ENCODE assay signal across 8 cellular contexts in genomic region chr12:8031872-8032241, GRCh38. TPM values are rescaled to one million over a fixed set of nuclear protein-coding genes. Genes with fewer than 3 reads are reported as not detected.
DNase-seq lines count a peak whose midpoint lies in the region; ATAC-seq and TF ChIP-seq lines count a peak whose summit lies in the region.

No MANE protein-coding gene starts in this region.

- H3K9me3 Mint-ChIP-seq in IgD-negative memory B cell: no peaks in the 10 kb centered on the region

- CTCF ChIA-PET in AG04450 (lab: Charles Lee) (interaction anchor here (0.6 to 1.2 kb wide), 3 partner anchors 14 to 48 kb away, joined by 4 to 5 read pairs (median 5); no protein-coding TSS in a partner anchor), mammary epithelial cell (lab: Charles Lee; ENCODE audit: low non-redundant PET) (no interaction called here)

- H3K27me3 Mint-ChIP-seq in IgD-negative memory B cell: no peaks in the 10 kb centered on the region

- H3K4me1 ChIP-seq in mammary epithelial cell (ENCODE audit: insufficient read depth, low read length) (peaks cover 26% of the 10 kb centered on the region), muscle layer of duodenum (ENCODE audit: control insufficient read depth in 1 of 2, insufficient read depth in 2 of 2, low read length in 2 of 2) (peaks cover 21 to 33% of the 10 kb centered on the region in 2 donors)

- POLR2A ChIA-PET in AG04450 (lab: Yijun Ruan, JAX): interaction anchor here (0.7 kb wide), 2 partner anchors 111 to 1279 kb away, joined by 3 to 11 read pairs; no protein-coding TSS in a partner anchor

- dilution Hi-C loops in mammary epithelial cell (cut with HindIII; ENCODE audit: low sequenced_read_pairs): no loop called here

- peak overlapping the region; percentile 69 for H3K9ac ChIP-seq in mammary epithelial cell (ENCODE audit: insufficient read depth, low read length)

- H3K9me3 ChIP-seq in AG04450 (ENCODE audit: control insufficient read depth, insufficient read depth, low read length) (no peaks in the 10 kb centered on the region), mammary epithelial cell (replicated peaks; ENCODE audit: insufficient read depth, low read length) (no peaks in the 10 kb centered on the region), muscle layer of duodenum (ENCODE audit: control insufficient read depth in 1 of 2, low read length in 2 of 2) (no peaks in the 10 kb centered on the region)

- H3K36me3 Mint-ChIP-seq in IgD-negative memory B cell: no peaks in the 10 kb centered on the region

- DNase-seq in AG04450 (ENCODE audit: low read depth, low spot score) (no peak), mammary epithelial cell (no peak), UCSD-AML1 (lab: John Stamatoyannopoulos, UW; ENCODE audit: unreplicated experiment) (no peak)

- H3K36me3 ChIP-seq in mammary epithelial cell (ENCODE audit: insufficient read depth, low read length): no peaks in the 10 kb centered on the region
- H3K36me3 ChIP-seq in muscle layer of duodenum (ENCODE audit: control insufficient read depth in 1 of 2, insufficient read depth in 2 of 2, low read length in 2 of 2): peaks cover 0 to 1% of the 10 kb centered on the region in 2 donors

- H3K4me2 ChIP-seq in mammary epithelial cell (ENCODE audit: insufficient read depth, low read depth, low read length): peak overlapping the region; percentile 92

- in situ Hi-C loops in mammary epithelial cell (cut with MboI; ENCODE audit: low sequenced_read_pairs in 2 of 2): no loop called here

- H2AFZ ChIP-seq in mammary epithelial cell (ENCODE audit: low read depth, low read length): peak overlapping the region; percentile 96

- no TSS peak for BruUV-seq in mammary epithelial cell (replicated peaks; lab: Mats Ljungman, UMichigan)

- H3K4me3 ChIP-seq in AG04450 (ENCODE audit: low read depth, low read length): peak overlapping the region; percentile 87
- H3K4me3 ChIP-seq in mammary epithelial cell (replicated peaks in 1 of 3; ENCODE audit: insufficient read depth in 1 of 3, low read depth in 2 of 3, low read length in 3 of 3): peak overlapping the region; percentile 45 to 86 (median 61)
- peak overlapping the region; percentile 80 for H3K4me3 ChIP-seq in muscle layer of duodenum (ENCODE audit: low read depth in 1 of 2, low read length in 2 of 2)

- H3K4me3 Mint-ChIP-seq in IgD-negative memory B cell: peak overlapping the region; percentile 81 to 93 (median 88)

- H3K79me2 ChIP-seq in mammary epithelial cell (ENCODE audit: insufficient read depth, low read length): peaks cover 40% of the 10 kb centered on the region

- no peaks in the 10 kb centered on the region for H3K27me3 ChIP-seq in AG04450 (ENCODE audit: control insufficient read depth, insufficient read depth, low read length)
- H3K27me3 ChIP-seq in mammary epithelial cell (ENCODE audit: insufficient read depth, low read length): no peaks in the 10 kb centered on the region
- H3K27me3 ChIP-seq in muscle layer of duodenum (ENCODE audit: low read depth, low read length): no peaks in the 10 kb centered on the region

- TF ChIP-seq CTCF in AG04450 (IDR thresholded peaks at IDR 0.05; ENCODE audit: low read depth, low read length) (no peak), mammary epithelial cell (conservative IDR thresholded peaks at IDR 0.05 in 1 of 2, IDR thresholded peaks at IDR 0.05 in 1 of 2; ENCODE audit: extremely low read depth in 1 of 2, insufficient read depth in 1 of 2, low read depth in 1 of 2, low read length in 2 of 2) (no peak)

- peak overlapping the region; percentile 68 to 92 (median 75) for H3K27ac Mint-ChIP-seq in IgD-negative memory B cell

- ATAC-seq in HG02970 (IDR thresholded peaks at IDR 0.05; ENCODE audit: low FRiP score, unreplicated experiment) (no peak), HG03521 (IDR thresholded peaks at IDR 0.05; ENCODE audit: unreplicated experiment) (no peak), HG03025 (IDR thresholded peaks at IDR 0.05; ENCODE audit: low FRiP score, unreplicated experiment) (no peak)

- intact Hi-C loops in mammary epithelial cell (cut with micrococcal nuclease): no loop called here

- peaks cover 29 to 43% (median 33%) of the 10 kb centered on the region in 3 donors for H3K4me1 Mint-ChIP-seq in IgD-negative memory B cell

- WGBS in mammary epithelial cell (ENCODE audit: low coverage, missing lambda C conversion rate): 28% methylated on average over 5 of the region's 5 CpGs

- H4K20me1 ChIP-seq in mammary epithelial cell (ENCODE audit: insufficient read depth, low read length): no peaks in the 10 kb centered on the region

- peak overlapping the region; percentile 21 for H3K27ac ChIP-seq in AG04450 (ENCODE audit: low read depth, low read length)
- peak overlapping the region; percentile 84 for H3K27ac ChIP-seq in mammary epithelial cell (ENCODE audit: insufficient read depth, low read depth, low read length)
- H3K27ac ChIP-seq in muscle layer of duodenum (ENCODE audit: low read length): peak overlapping the region; percentile 94

RNA-seq across cellular contexts. Expression of gene FOXJ2, which starts 0.7 kb away (rescaled TPM):
- 5.7 and 6.3 TPM in 2 replicates for polyA plus RNA-seq in AG04450 (2011; rRNA removed)
- 10.3 and 12.4 TPM in 2 replicates for polyA minus RNA-seq in AG04450 (2011; rRNA and poly(A)+ RNA removed)
- polyA plus RNA-seq in IgD-negative memory B cell: 11.6 TPM
- 10 to 100 TPM in 1 of 2 donors, 1 to 10 TPM in 1; 7.2 to 16.4 TPM for total RNA-seq in mammary epithelial cell
- polyA plus RNA-seq in mammary epithelial cell: 5.1 TPM
- 18.9 TPM for polyA minus RNA-seq in mammary epithelial cell

RNA-seq across cellular contexts. Expression of gene C3AR1, which starts 34.3 kb away (rescaled TPM):
- polyA plus RNA-seq in AG04450 (2011; rRNA removed) (0.52 and 0.71 TPM in 2 replicates), IgD-negative memory B cell (0.53 TPM), mammary epithelial cell (0.25 TPM)
- polyA minus RNA-seq in AG04450 (2011; rRNA and poly(A)+ RNA removed): 1.0 and 2.1 TPM in 2 replicates
- total RNA-seq in mammary epithelial cell: under 1 TPM; 0.17 to 0.42 TPM
- polyA minus RNA-seq in mammary epithelial cell: not detected

RNA-seq across cellular contexts. Expression of gene NECAP1, which starts 50.2 kb away (rescaled TPM):
- 25.6 and 30.4 TPM in 2 replicates for polyA plus RNA-seq in AG04450 (2011; rRNA removed)
- 42.9 TPM in 2 replicates for polyA minus RNA-seq in AG04450 (2011; rRNA and poly(A)+ RNA removed)
- 11.6 TPM for polyA plus RNA-seq in IgD-negative memory B cell
- 10 to 100 TPM; 33.8 to 43.5 TPM for total RNA-seq in mammary epithelial cell
- 26.4 TPM for polyA plus RNA-seq in mammary epithelial cell
- 24.7 TPM for polyA minus RNA-seq in mammary epithelial cell

Comparison
In these comparisons a context has a peak if more than half of its experiments do, and no peak if none do; other contexts are left out.
1. H3K27ac ChIP-seq: peak in every context shown above with its lines; median percentile 94 in muscle layer of duodenum; 84 in mammary epithelial cell; 21 in AG04450.